In genomic region chr15:39935241-39935640, GRCh38 we compare ENCODE assay signal across 1 cellular context.
TF ChIP-seq lines count a peak whose summit lies in the region.

No MANE protein-coding gene starts in this region.

TF ChIP-seq in IMR-90, 13 proteins besides CTCF, POLR2A, EP300 and RAD21 (continued from another document):
- TF ChIP-seq CEBPB (IDR thresholded peaks at IDR 0.05; ENCODE audit: low read depth, low read length) (no peak), FOS (IDR thresholded peaks at IDR 0.05; ENCODE audit: low read depth, low read length) (no peak), NFE2L2 (IDR thresholded peaks at IDR 0.05; ENCODE audit: low read depth, low read length) (no peak), ELK1 (IDR thresholded peaks at IDR 0.05; ENCODE audit: borderline replicate concordance, low read depth, low read length) (no peak), BHLHE40 (IDR thresholded peaks at IDR 0.05; ENCODE audit: low read depth, low read length) (no peak), CHD1 (IDR thresholded peaks at IDR 0.05; ENCODE audit: low read depth, low read length) (no peak), RFX5 (IDR thresholded peaks at IDR 0.05; ENCODE audit: low read depth, low read length) (no peak)
